Comparison of ENCODE assay signal across 9 cellular contexts in the genomic region with DNA sequence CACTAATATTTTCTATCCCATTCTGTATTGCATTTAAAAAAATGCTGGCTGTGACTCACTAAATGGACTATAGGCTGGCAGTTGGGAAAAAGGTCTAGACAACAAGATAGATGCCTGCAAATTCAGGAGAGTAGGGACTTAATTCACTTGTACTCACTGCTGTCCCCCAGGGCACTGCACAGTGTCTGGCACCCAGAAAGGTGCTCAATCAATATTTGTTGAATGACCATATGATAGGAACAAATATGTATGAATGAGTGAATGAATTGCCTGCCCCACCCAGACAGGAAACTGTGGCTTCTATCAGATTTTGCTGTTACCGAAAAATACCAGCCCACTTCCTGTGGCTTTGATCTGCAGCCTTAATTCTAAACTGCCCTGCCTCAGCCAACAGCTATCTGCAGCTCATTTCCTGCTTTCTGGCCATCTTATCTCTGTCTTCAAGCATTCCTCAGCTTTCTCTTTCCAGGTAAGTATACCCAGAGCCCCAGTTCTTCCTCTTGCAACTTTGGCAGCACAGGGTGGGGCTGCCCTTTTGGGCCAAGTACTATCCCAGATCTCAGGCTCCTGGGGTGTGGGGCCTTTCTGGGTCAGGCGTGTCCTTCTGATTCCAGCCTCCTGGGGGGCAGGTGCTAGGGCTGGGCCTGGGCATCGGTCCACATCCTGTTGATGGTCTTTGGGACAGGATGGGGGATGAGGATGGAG. TPM values are rescaled to one million over a fixed set of nuclear protein-coding genes. Genes with fewer than 3 reads are reported as not detected.
DNase-seq lines count a peak whose midpoint lies in the region; ATAC-seq and TF ChIP-seq lines count a peak whose summit lies in the region.
"Had no signal": no experiment of that assay in that cellular context is flagged by ENCODE, and none has a peak within 500 bp of the region (broad histone marks: within the 10 kb centered on the region; RNA-seq: fewer than 3 reads in every experiment).

No MANE protein-coding gene starts in this region.

- H3K4me3 ChIP-seq in BLaER1 (peak overlapping the region; percentile 71), HCT116 (replicated peaks in 1 of 2; ENCODE audit: low read depth in 1 of 2, low read length in 2 of 2) (peak overlapping the region; percentile 16 to 32; a peak in 3 of 4 replicates)
- H3K4me3 ChIP-seq: right lobe of liver had no signal

- H3K4me1 ChIP-seq in BLaER1 (peaks cover 98% of the 10 kb centered on the region), HCT116 (ENCODE audit: control insufficient read depth in 1 of 2, insufficient read depth in 2 of 2, low read length in 2 of 2) (peaks cover 81 to 100% of the 10 kb centered on the region in 2 experiments)
- H3K4me1 ChIP-seq: right lobe of liver had no signal

- DNase-seq in HCT116 (ENCODE audit: low read depth, low spot score) = peak; percentile 62
- peak; percentile 52 for DNase-seq in RPMI8226
- peak; percentile 86 for DNase-seq in activated naive CD4-positive, alpha-beta T cell treated with anti-CD3 and anti-CD28 coated beads, Interleukin-2, amount 10 ng/mL, durations not matched to agents 7 days and 5 days
- no peak for DNase-seq in osteocyte (ENCODE audit: extremely low spot score, unreplicated experiment)
- DNase-seq in medulla oblongata (ENCODE audit: extremely low spot score) = no peak
- DNase-seq in occipital lobe (lab: John Stamatoyannopoulos, UW) = no peak
- DNase-seq: right lobe of liver had no signal

- TF ChIP-seq CTCF in HCT116 (IDR thresholded peaks at IDR 0.05 in 2 of 3, conservative IDR thresholded peaks at IDR 0.05 in 1 of 3; ENCODE audit: borderline replicate concordance in 1 of 3, insufficient read depth in 1 of 3, low read depth in 2 of 3, low read length in 2 of 3) (no peak), osteocyte (IDR thresholded peaks at IDR 0.05) (no peak)

- no peak for TF ChIP-seq POLR2A in HCT116 (IDR thresholded peaks at IDR 0.05; ENCODE audit: borderline replicate concordance, extremely low read depth, insufficient read depth, insufficient read length)

- H3K9me3 ChIP-seq in BLaER1 (peaks cover 6% of the 10 kb centered on the region; the same call in 1 of the 2 replicates), HCT116 (ENCODE audit: control insufficient read depth in 1 of 2, insufficient read depth in 1 of 2, low read depth in 1 of 2, low read length in 2 of 2) (no peaks in the 10 kb centered on the region)
- H3K9me3 ChIP-seq: right lobe of liver had no signal

- H4K20me1 ChIP-seq in BLaER1 (no peaks in the 10 kb centered on the region), HCT116 (ENCODE audit: insufficient read depth) (no peaks in the 10 kb centered on the region)

- CTCF ChIA-PET in HCT116 (lab: Charles Lee) = no interaction called here
- CTCF ChIA-PET in activated naive CD4-positive, alpha-beta T cell treated with anti-CD3 and anti-CD28 coated beads, Interleukin-2, amount 10 ng/mL, durations not matched to agents 7 days and 5 days (lab: Charles Lee) = interaction anchor here (1.2 to 4.5 kb wide), 7 partner anchors 14 to 154 kb away, joined by 3 to 79 read pairs (median 7); partner anchors contain the start of gene IGFBP4

- H3K4me1 Mint-ChIP-seq in activated naive CD4-positive, alpha-beta T cell treated with anti-CD3 and anti-CD28 coated beads, Interleukin-2, amount 10 ng/mL, durations not matched to agents 7 days and 5 days = peaks cover 84% of the 10 kb centered on the region
- H3K4me1 Mint-ChIP-seq in osteocyte (ENCODE audit: unreplicated experiment) = peaks cover 75% of the 10 kb centered on the region

- BruUV-seq in HCT116 (replicated peaks; lab: Mats Ljungman, UMichigan) = no TSS peak

- peaks cover under 1% of the 10 kb centered on the region for H3K9me3 Mint-ChIP-seq in activated naive CD4-positive, alpha-beta T cell treated with anti-CD3 and anti-CD28 coated beads, Interleukin-2, amount 10 ng/mL, durations not matched to agents 7 days and 5 days
- H3K9me3 Mint-ChIP-seq in osteocyte (ENCODE audit: unreplicated experiment) = no peaks in the 10 kb centered on the region

- H3K9ac ChIP-seq in BLaER1 (peak overlapping the region; percentile 85), HCT116 (ENCODE audit: low read length) (peak overlapping the region; percentile 50)

- H3K79me2 ChIP-seq in HCT116 (ENCODE audit: insufficient read depth, low read length) = no peaks in the 10 kb centered on the region

- POLR2A ChIA-PET in HCT116 (lab: Charles Lee) = interaction anchor here (0.7 to 2.4 kb wide), 3 partner anchors 9 to 17 kb away, joined by 3 to 11 read pairs (median 9); partner anchors contain the start of gene TNS4

- peak overlapping the region; percentile 81 for H3K4me3 Mint-ChIP-seq in activated naive CD4-positive, alpha-beta T cell treated with anti-CD3 and anti-CD28 coated beads, Interleukin-2, amount 10 ng/mL, durations not matched to agents 7 days and 5 days
- H3K4me3 Mint-ChIP-seq in osteocyte (ENCODE audit: unreplicated experiment) = no peak overlapping the region

- no peaks in the 10 kb centered on the region for H3K9me2 ChIP-seq in HCT116 (ENCODE audit: insufficient read depth)

- no peak overlapping the region for H2AFZ ChIP-seq in HCT116 (ENCODE audit: low read depth, low read length, poor library complexity, severe bottlenecking)

- H3K4me2 ChIP-seq in BLaER1 = peak overlapping the region; percentile 93
- H3K4me2 ChIP-seq in HCT116 (ENCODE audit: low read length) = peak overlapping the region; percentile 71

- ATAC-seq in HCT116 (peak; percentile 48), HG03097 (IDR thresholded peaks at IDR 0.05; ENCODE audit: low FRiP score, unreplicated experiment) (no peak)

- H3K27me3 Mint-ChIP-seq in activated naive CD4-positive, alpha-beta T cell treated with anti-CD3 and anti-CD28 coated beads, Interleukin-2, amount 10 ng/mL, durations not matched to agents 7 days and 5 days = no peaks in the 10 kb centered on the region
- H3K27me3 Mint-ChIP-seq in osteocyte (ENCODE audit: unreplicated experiment) = no peaks in the 10 kb centered on the region

- H3K36me3 ChIP-seq in BLaER1 = peaks cover 13% of the 10 kb centered on the region
- no peaks in the 10 kb centered on the region for H3K36me3 ChIP-seq in HCT116 (ENCODE audit: control insufficient read depth in 1 of 2, insufficient read depth in 2 of 2, low read length in 2 of 2)
- H3K36me3 ChIP-seq: right lobe of liver had no signal

- intact Hi-C loops in HCT116 (cut with micrococcal nuclease) = no loop called here

- peaks cover 40% of the 10 kb centered on the region for H3K36me3 Mint-ChIP-seq in activated naive CD4-positive, alpha-beta T cell treated with anti-CD3 and anti-CD28 coated beads, Interleukin-2, amount 10 ng/mL, durations not matched to agents 7 days and 5 days
- no peaks in the 10 kb centered on the region for H3K36me3 Mint-ChIP-seq in osteocyte (ENCODE audit: unreplicated experiment)

- no peak for TF ChIP-seq RAD21 in HCT116 (IDR thresholded peaks at IDR 0.05; ENCODE audit: low read depth)

- H3K27ac ChIP-seq in BLaER1 (peak overlapping the region; percentile 96), HCT116 (ENCODE audit: low read depth, low read length) (peak overlapping the region; percentile 83)
- H3K27ac ChIP-seq: right lobe of liver had no signal

- peak overlapping the region; percentile 94 for H3K27ac Mint-ChIP-seq in activated naive CD4-positive, alpha-beta T cell treated with anti-CD3 and anti-CD28 coated beads, Interleukin-2, amount 10 ng/mL, durations not matched to agents 7 days and 5 days
- peak overlapping the region; percentile 16 for H3K27ac Mint-ChIP-seq in osteocyte (ENCODE audit: unreplicated experiment)

- RAD21 ChIA-PET in HCT116 (lab: Charles Lee; ENCODE audit: low non-redundant PET in 1 of 2, low total read pairs in 2 of 2, uncharacterized antibody in 2 of 2, unreplicated experiment in 2 of 2) = interaction anchor here in 1 of 2 experiments (0.7 to 0.8 kb wide), 2 partner anchors 16 to 40 kb away, joined by 3 to 4 read pairs; no protein-coding TSS in a partner anchor

- H3K27me3 ChIP-seq in BLaER1 = no peaks in the 10 kb centered on the region
- no peaks in the 10 kb centered on the region for H3K27me3 ChIP-seq in HCT116 (ENCODE audit: insufficient read depth, low read length)
- H3K27me3 ChIP-seq: right lobe of liver had no signal

TF ChIP-seq in HCT116, 20 proteins besides CTCF, POLR2A, EP300 and RAD21:
- TF ChIP-seq FOSL1 (IDR thresholded peaks at IDR 0.05; ENCODE audit: low read depth) = peak; percentile 46; the same call in 1 of the 2 replicates
- TF ChIP-seq JUND (IDR thresholded peaks at IDR 0.05) = peak; percentile 54
- TF ChIP-seq TCF7L2 (IDR thresholded peaks at IDR 0.05; ENCODE audit: borderline replicate concordance, extremely low read depth, insufficient read depth, insufficient read length) = peak; percentile 97
- TF ChIP-seq CEBPB (IDR thresholded peaks at IDR 0.05; ENCODE audit: low read depth) = no peak
- TF ChIP-seq MAX (IDR thresholded peaks at IDR 0.05) = peak; percentile 39; the same call in 1 of the 2 replicates
- no peak for TF ChIP-seq ATF3 (IDR thresholded peaks at IDR 0.05)
- peak; percentile 65; the same call in 1 of the 2 replicates for TF ChIP-seq CBX3 (IDR thresholded peaks at IDR 0.05; ENCODE audit: low read depth)
- peak; percentile 74 for TF ChIP-seq SP1 (IDR thresholded peaks at IDR 0.05; ENCODE audit: low read depth)
- peak; percentile 26; the same call in 1 of the 2 replicates for TF ChIP-seq POLR2AphosphoS5 (IDR thresholded peaks at IDR 0.05; ENCODE audit: low read depth, low read length)
- no peak for TF ChIP-seq ZFX (IDR thresholded peaks at IDR 0.05)
- no peak for TF ChIP-seq EGR1 (IDR thresholded peaks at IDR 0.05; ENCODE audit: low read depth)

RNA-seq across cellular contexts. Expression of gene TNS4, which starts 15.3 kb away (rescaled TPM):
- total RNA-seq in HCT116 (2021; ENCODE audit: unreplicated experiment) = 36.6 TPM
- polyA plus RNA-seq in HCT116 (2012) = 7.4 and 9.3 TPM in 2 replicates
- 0.21 and 0.73 TPM in 2 replicates for total RNA-seq in osteocyte
- not detected for total RNA-seq in occipital lobe
- total RNA-seq: right lobe of liver had no signal

RNA-seq across cellular contexts. Expression of gene CCR7, which starts 48.5 kb away (rescaled TPM):
- total RNA-seq in HCT116 (2021; ENCODE audit: unreplicated experiment) (0.69 TPM), osteocyte (0.21 TPM in 1 of 2 replicates, not detected in the other), occipital lobe (not detected)
- 0.15 TPM in 1 of 2 replicates, not detected in the other for polyA plus RNA-seq in HCT116 (2012)

Comparison
In these comparisons a context has a peak if more than half of its experiments do, and no peak if none do; other contexts are left out.
1. DNase-seq: peak in HCT116 (single experiment), RPMI8226 (single experiment) and activated naive CD4-positive, alpha-beta T cell treated with anti-CD3 and anti-CD28 coated beads, Interleukin-2, amount 10 ng/mL, durations not matched to agents 7 days and 5 days (single experiment); none in osteocyte (single experiment), medulla oblongata (single experiment) and occipital lobe (single experiment).
2. RNA of gene TNS4, which starts 15.3 kb away (total RNA-seq): 36.6 TPM in HCT116 (single experiment); 0.21 to 0.73 TPM in osteocyte and not detected in occipital lobe (single experiment); every median in the first group is over 10 times any median in the second.